ENCODE assay signal across 29 cellular contexts in genomic region chr7:118057404-118057803, GRCh38.
DNase-seq lines count a peak whose midpoint lies in the region; ATAC-seq, FAIRE-seq and TF ChIP-seq lines count a peak whose summit lies in the region.
"Had no signal": no experiment of that assay in that cellular context is flagged by ENCODE, and none has a peak within 500 bp of the region (broad histone marks: within the 10 kb centered on the region; RNA-seq: fewer than 3 reads in every experiment).

No MANE protein-coding gene starts in this region.

- H4K20me1 ChIP-seq in keratinocyte (ENCODE audit: control insufficient read depth, extremely low read depth, insufficient read depth, low read length) = no peaks in the 10 kb centered on the region

- H3K9me3 ChIP-seq in A549 (no peaks in the 10 kb centered on the region), keratinocyte (ENCODE audit: control insufficient read depth, low read depth, low read length) (no peaks in the 10 kb centered on the region)
- H3K9me3 ChIP-seq: ascending aorta, pancreas had no signal

- no peak overlapping the region; a peak in 1 of 6 replicates for H3K27ac ChIP-seq in A549
- no peak overlapping the region for H3K27ac ChIP-seq in keratinocyte (ENCODE audit: control insufficient read depth, insufficient read depth, low read length)
- H3K27ac ChIP-seq: ascending aorta, pancreas had no signal

- no peak for TF ChIP-seq POLR2A in A549 (IDR thresholded peaks at IDR 0.05; ENCODE audit: low read length)

- H3K4me1 ChIP-seq in A549 = no peaks in the 10 kb centered on the region
- no peaks in the 10 kb centered on the region for H3K4me1 ChIP-seq in keratinocyte (ENCODE audit: control insufficient read depth, extremely low read depth, insufficient read depth, low read length)
- H3K4me1 ChIP-seq: ascending aorta, pancreas had no signal

- H3K4me2 ChIP-seq in A549 = no peak overlapping the region
- H3K4me2 ChIP-seq in keratinocyte (ENCODE audit: control insufficient read depth, extremely low read depth, insufficient read depth, low read depth, low read length) = no peak overlapping the region

- CTCF ChIA-PET in A549 (lab: Yijun Ruan, JAX) = interaction anchor here (1.4 kb wide), 1 partner anchor 19 kb away, joined by 3 read pairs; no protein-coding TSS in a partner anchor

- in situ Hi-C loops in astrocyte of the spinal cord (cut with HindIII; ENCODE audit: low sequenced_read_pairs) = no loop called here

- FAIRE-seq in A549 (lab: Jason Lieb, UNC) (no peak), keratinocyte (lab: Jason Lieb, UNC) (peak; percentile 23)
- FAIRE-seq: colon, GM18507, pancreas, TTC549 had no signal

- TF ChIP-seq EP300 in A549 (IDR thresholded peaks at IDR 0.05) = no peak

- TF ChIP-seq CTCF in A549 (IDR thresholded peaks at IDR 0.05) (no peak), astrocyte of the spinal cord (IDR thresholded peaks at IDR 0.05; ENCODE audit: low read depth, low read length) (no peak), keratinocyte (optimal IDR thresholded peaks at IDR 0.05 in 1 of 3, IDR thresholded peaks at IDR 0.05 in 1 of 3, conservative IDR thresholded peaks at IDR 0.05 in 1 of 3; ENCODE audit: extremely low read depth in 1 of 3, insufficient read depth in 2 of 3, low read length in 3 of 3) (no peak)

- peak in 1 of 2 experiments; percentile 26 for DNase-seq in A549 (ENCODE audit: low read depth in 1 of 2, low spot score in 1 of 2)
- peak; percentile 42 for DNase-seq in HK-2 (ENCODE audit: unreplicated experiment)
- DNase-seq in astrocyte of the spinal cord (ENCODE audit: low read depth, low spot score) = peak; percentile 16
- DNase-seq in keratinocyte (ENCODE audit: low read depth, low spot score) = no peak
- no peak for DNase-seq in SIG-M5 treated with dmso at 0.1 percent for 504 hours (lab: John Stamatoyannopoulos, UW; ENCODE audit: unreplicated experiment)
- DNase-seq in HT-29 (ENCODE audit: low spot score) = no peak
- DNase-seq in NCI-H2227 treated with DMSO at 0.1 percent for 48 hours (lab: John Stamatoyannopoulos, UW) = no peak
- DNase-seq: ACHN; activated CD4-positive, alpha-beta T cell treated with anti-CD3 and anti-CD28 coated beads for 1 hour; activated CD8-positive, alpha-beta memory T cell treated with anti-CD3 and anti-CD28 coated beads for 24 hours; activated naive CD4-positive, alpha-beta T cell treated with anti-CD3 and anti-CD28 coated beads, Interleukin-2, amount 10 ng/mL, durations not matched to agents 7 days and 5 days; activated T-cell treated with anti-CD3 and anti-CD28 coated beads, Interleukin-2, amount 50 U/mL, for 24 hours; C1 segment of cervical spinal cord; glutamatergic neuron; naive thymus-derived CD8-positive, alpha-beta T cell; NCI-H187 treated with DMSO at 0.1 percent for 48 hours; NCI-H82; OCI-M1; pancreas; right cardiac atrium; SHP77 treated with DMSO at 0.1 percent for 48 hours; stimulated activated CD8-positive, alpha-beta memory T cell treated with anti-CD3 and anti-CD28 coated beads, Interleukin-4, amount 100 ng/mL, for 48 hours; substantia nigra had no signal

- H3K9ac ChIP-seq in keratinocyte (ENCODE audit: control insufficient read depth, extremely low read depth, insufficient read depth, low read length) = no peak overlapping the region

- no peaks in the 10 kb centered on the region for H3K36me3 ChIP-seq in keratinocyte (ENCODE audit: control insufficient read depth in 2 of 2, extremely low read depth in 1 of 2, insufficient read depth in 2 of 2, low read length in 2 of 2)
- H3K36me3 ChIP-seq: ascending aorta, pancreas had no signal

- dilution Hi-C loops in keratinocyte (cut with MboI; ENCODE audit: extremely low pct_ligation_motif_present, low sequenced_read_pairs) = no loop called here

- no peak overlapping the region for H2AFZ ChIP-seq in keratinocyte (ENCODE audit: control insufficient read depth, low read length)

- no peaks in the 10 kb centered on the region for H3K9me1 ChIP-seq in keratinocyte (ENCODE audit: control insufficient read depth, extremely low read depth, insufficient read depth, low read length)

- POLR2A ChIA-PET in A549 (lab: Yijun Ruan, JAX) = no interaction called here

- TF ChIP-seq RAD21 in A549 (conservative IDR thresholded peaks at IDR 0.05 in 1 of 2, IDR thresholded peaks at IDR 0.05 in 1 of 2) = no peak

- ATAC-seq in A549 = peak; percentile 31 to 59; a peak in 3 of 6 replicates
- no peak for ATAC-seq in GM21529 (IDR thresholded peaks at IDR 0.05; ENCODE audit: unreplicated experiment)
- ATAC-seq: left lobe of liver; naive thymus-derived CD8-positive, alpha-beta T cell; pancreas; right cardiac atrium had no signal

- H3K4me3 ChIP-seq in A549 (no peak overlapping the region), astrocyte of the spinal cord (ENCODE audit: low read depth, low read length) (no peak overlapping the region), keratinocyte (ENCODE audit: control insufficient read depth in 2 of 3, extremely low read depth in 1 of 3, insufficient read depth in 2 of 3, low read depth in 1 of 3, low read length in 3 of 3) (no peak overlapping the region)
- H3K4me3 ChIP-seq: ascending aorta, pancreas had no signal

- H3K79me2 ChIP-seq in keratinocyte (ENCODE audit: control insufficient read depth, insufficient read depth, low read length) = no peaks in the 10 kb centered on the region

- no peaks in the 10 kb centered on the region for H3K27me3 ChIP-seq in keratinocyte (ENCODE audit: control insufficient read depth, extremely low read depth, insufficient read depth, low read length)
- H3K27me3 ChIP-seq: ascending aorta, pancreas had no signal

- WGBS in A549 (ENCODE audit: missing lambda C conversion rate) = 35% methylated on average over 5 of the region's 5 CpGs

TF ChIP-seq in A549, 52 proteins besides CTCF, POLR2A, EP300 and RAD21:
- TF ChIP-seq NR3C1 (IDR thresholded peaks at IDR 0.05) (no peak), MAZ (IDR thresholded peaks at IDR 0.05; ENCODE audit: borderline replicate concordance, low read depth, low read length) (no peak)
TF ChIP-seq in A549: peak in this region for 0.

Comparison
In these comparisons a context has a peak if more than half of its experiments do, and no peak if none do; other contexts are left out.
1. DNase-seq: peak in HK-2 (single experiment) and astrocyte of the spinal cord (single experiment); none in keratinocyte (single experiment), SIG-M5 treated with dmso at 0.1 percent for 504 hours (single experiment), HT-29 (single experiment) and NCI-H2227 treated with DMSO at 0.1 percent for 48 hours (single experiment).